In genomic region chr9:93111371-93112115, GRCh38 we compare ENCODE assay signal across 10 cellular contexts. TPM values are rescaled to one million over a fixed set of nuclear protein-coding genes. Genes with fewer than 3 reads are reported as not detected.
DNase-seq lines count a peak whose midpoint lies in the region; ATAC-seq and TF ChIP-seq lines count a peak whose summit lies in the region.
"Had no signal": no experiment of that assay in that cellular context is flagged by ENCODE, and none has a peak within 500 bp of the region (broad histone marks: within the 10 kb centered on the region; RNA-seq: fewer than 3 reads in every experiment).

No MANE protein-coding gene starts in this region.

- no peaks in the 10 kb centered on the region for H3K9me3 ChIP-seq in heart left ventricle
- H3K9me3 ChIP-seq: A549 had no signal

- H3K4me1 ChIP-seq in heart left ventricle, result peaks cover 0 to 73% (median 5%) of the 10 kb centered on the region in 12 donors

- peak overlapping the region in 2 of 12 donors; percentile 22 to 67 for H3K27ac ChIP-seq in heart left ventricle

- H3K4me3 ChIP-seq in heart left ventricle, result no peak overlapping the region
- H3K4me3 ChIP-seq: A549 had no signal

- peak; percentile 0 for DNase-seq in activated CD4-positive, alpha-beta T cell treated with anti-CD3 and anti-CD28 coated beads, Interleukin-2, amount 50 U/mL, for 1 hour
- no peak for DNase-seq in activated CD4-positive, alpha-beta T cell treated with anti-CD3 and anti-CD28 coated beads, Interleukin-2, amount 50 U/mL, for 4 hours
- DNase-seq in RPMI7951 (ENCODE audit: low read depth) (peak; percentile 89), heart left ventricle (peak in 4 of 5 donors; percentile 6 to 63 (median 36)), NCI-H345 treated with DMSO at 0.1 percent for 48 hours (lab: John Stamatoyannopoulos, UW; ENCODE audit: unreplicated experiment) (no peak), DMS114 treated with DMSO at 0.1 percent for 48 hours (lab: John Stamatoyannopoulos, UW; ENCODE audit: unreplicated experiment) (no peak)
- DNase-seq in stimulated activated CD8-positive, alpha-beta memory T cell treated with anti-CD3 and anti-CD28 coated beads, Interleukin-4, amount 100 ng/mL, for 48 hours, result peak; percentile 62

- no peak for TF ChIP-seq POLR2A in heart left ventricle (IDR thresholded peaks at IDR 0.05)

- 89 to 92% (median 91%) methylated on average over 14 to 18 of the region's 18 CpGs for WGBS in heart left ventricle, 4 donors

- intact Hi-C loops in heart left ventricle (cut with DNase I), result loop anchor here in 2 of 10 donors (5.0 kb wide), 2 partner anchors 191 to 196 kb away; no protein-coding TSS in a partner anchor

- H3K27me3 ChIP-seq in heart left ventricle, result no peaks in the 10 kb centered on the region

- H3K36me3 ChIP-seq in heart left ventricle, result peaks cover 0 to 55% (median 26%) of the 10 kb centered on the region in 9 donors

- TF ChIP-seq CTCF in heart left ventricle (IDR thresholded peaks at IDR 0.05), result no peak

- ATAC-seq in heart left ventricle, result no peak
- no peak for ATAC-seq in HG03342 (IDR thresholded peaks at IDR 0.05; ENCODE audit: unreplicated experiment)
- ATAC-seq: A549, T-cell had no signal

RNA-seq across cellular contexts. Expression of gene CARD19, which starts 15.5 kb away (rescaled TPM):
- total RNA-seq in RPMI7951 (2014; rRNA removed; shearing (Covaris generic)), result 179 and 201 TPM in 2 replicates
- 10 to 100 TPM; 24.2 to 46.2 (median 27.5) TPM for total RNA-seq in heart left ventricle
- 10 to 100 TPM; 38.9 to 42.7 TPM for polyA plus RNA-seq in heart left ventricle

RNA-seq across cellular contexts. Expression of gene NINJ1, which starts 22.5 kb away (rescaled TPM):
- 56.2 and 64.6 TPM in 2 replicates for total RNA-seq in RPMI7951 (2014; rRNA removed; shearing (Covaris generic))
- total RNA-seq in heart left ventricle, result 10 to 100 TPM; 42.2 to 96.1 (median 56.3) TPM
- polyA plus RNA-seq in heart left ventricle, result 10 to 100 TPM; 52.0 to 52.9 TPM

RNA-seq across cellular contexts. Expression of gene SUSD3, which starts 53.0 kb away (rescaled TPM):
- total RNA-seq in RPMI7951 (2014; rRNA removed; shearing (Covaris generic)), result 0.72 TPM in 1 of 2 replicates, not detected in the other
- total RNA-seq in heart left ventricle, result 1 to 10 TPM in 2 of 9 donors, under 1 TPM in 5, not detected in 2; 0.29 to 5.2 (median 0.56) TPM
- polyA plus RNA-seq in heart left ventricle, result under 1 TPM in 1 of 2 donors, not detected in 1; 0.50 TPM

Comparison
In these comparisons a context has a peak if more than half of its experiments do, and no peak if none do; other contexts are left out.
1. DNase-seq: peak in activated CD4-positive, alpha-beta T cell treated with anti-CD3 and anti-CD28 coated beads, Interleukin-2, amount 50 U/mL, for 1 hour (single experiment), RPMI7951 (single experiment), heart left ventricle (4 of 5) and stimulated activated CD8-positive, alpha-beta memory T cell treated with anti-CD3 and anti-CD28 coated beads, Interleukin-4, amount 100 ng/mL, for 48 hours (single experiment); none in activated CD4-positive, alpha-beta T cell treated with anti-CD3 and anti-CD28 coated beads, Interleukin-2, amount 50 U/mL, for 4 hours (0 of 2), NCI-H345 treated with DMSO at 0.1 percent for 48 hours (single experiment) and DMS114 treated with DMSO at 0.1 percent for 48 hours (single experiment).